Comparison of ENCODE assay signal across 19 cellular contexts in the genomic region with DNA sequence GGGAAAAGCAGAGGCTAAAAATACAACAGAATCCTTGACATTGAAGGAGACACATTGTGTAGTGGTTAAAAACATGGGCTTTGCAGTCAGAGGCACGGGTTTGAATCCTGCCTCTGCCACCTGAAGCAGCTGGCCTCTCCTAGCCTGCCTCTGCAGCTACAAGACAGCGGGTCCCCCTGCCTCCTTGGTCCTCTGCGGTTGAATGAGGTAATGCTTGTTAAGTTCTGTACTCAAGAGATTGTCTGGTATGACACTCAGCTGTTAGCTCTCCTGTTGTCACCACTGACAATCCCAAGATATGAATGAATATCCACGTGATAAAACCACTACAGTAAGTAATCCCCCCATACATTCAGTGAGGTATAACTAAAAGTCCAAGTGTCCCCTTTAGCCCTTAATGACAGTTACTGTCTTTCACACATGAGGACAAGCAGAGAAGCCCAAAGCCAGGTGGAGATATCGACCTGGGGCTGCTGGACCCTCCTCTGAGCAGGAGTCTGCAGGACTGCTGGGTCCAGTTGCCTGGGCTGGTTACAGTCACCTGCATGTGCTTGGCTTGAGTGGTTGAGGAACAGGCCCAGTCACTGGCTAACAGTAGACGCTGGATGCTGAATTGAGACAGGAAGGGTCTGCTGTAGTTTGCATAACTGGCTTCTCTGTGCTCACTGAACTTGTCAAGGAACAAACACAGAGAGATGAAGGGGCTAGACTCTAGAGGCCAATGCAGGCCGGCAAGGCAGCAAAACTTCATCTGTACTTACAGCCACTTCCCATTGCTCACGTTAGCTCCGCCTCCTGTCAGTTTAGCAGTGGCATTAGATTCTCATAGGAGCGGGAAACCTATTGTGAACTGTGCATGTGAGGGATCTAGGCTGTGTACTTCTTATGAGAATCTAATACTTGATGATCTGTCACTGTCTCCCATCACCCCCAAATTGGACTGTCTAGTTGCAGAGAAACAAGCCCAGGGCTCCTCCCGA.
"Had no signal": no experiment of that assay in that cellular context is flagged by ENCODE, and none has a peak within 500 bp of the region (broad histone marks: within the 10 kb centered on the region; RNA-seq: fewer than 3 reads in every experiment).

No MANE protein-coding gene starts in this region.

- H3K36me3 ChIP-seq: adrenal gland, right atrium auricular region, transverse colon had no signal

- ATAC-seq: activated CD4-positive, alpha-beta T cell treated with anti-CD3 and anti-CD28 coated beads for 36 hours; activated T-cell treated with anti-CD3 and anti-CD28 coated beads, Interleukin-2, amount 50 U/mL, for 4 hours; left lobe of liver; mucosa of descending colon; naive thymus-derived CD8-positive, alpha-beta T cell had no signal

- H3K4me3 Mint-ChIP-seq: activated CD4-positive, alpha-beta memory T cell treated with anti-CD3 and anti-CD28 coated beads for 36 hours; activated CD4-positive, alpha-beta T cell treated with anti-CD3 and anti-CD28 coated beads for 36 hours; activated naive CD4-positive, alpha-beta T cell treated with anti-CD3 and anti-CD28 coated beads, Interleukin-2, amount 50 U/mL, for 24 hours; activated T-cell treated with anti-CD3 and anti-CD28 coated beads, Interleukin-2, amount 50 U/mL, for 4 hours; naive thymus-derived CD8-positive, alpha-beta T cell had no signal

- H3K27me3 Mint-ChIP-seq: activated CD4-positive, alpha-beta memory T cell treated with anti-CD3 and anti-CD28 coated beads for 36 hours; activated CD4-positive, alpha-beta T cell treated with anti-CD3 and anti-CD28 coated beads for 36 hours; activated naive CD4-positive, alpha-beta T cell treated with anti-CD3 and anti-CD28 coated beads, Interleukin-2, amount 50 U/mL, for 24 hours; naive thymus-derived CD8-positive, alpha-beta T cell had no signal

- DNase-seq: activated CD4-positive, alpha-beta memory T cell treated with anti-CD3 and anti-CD28 coated beads for 36 hours; activated CD4-positive, alpha-beta T cell treated with anti-CD3 and anti-CD28 coated beads for 36 hours; activated effector memory CD4-positive, alpha-beta T cell treated with Interleukin-2 at 50 U/mL for 16 hours; activated T-cell treated with anti-CD3 and anti-CD28 coated beads, Interleukin-2, amount 50 U/mL, for 4 hours; adrenal gland; dorsolateral prefrontal cortex; mammary epithelial cell; mucosa of descending colon; naive thymus-derived CD8-positive, alpha-beta T cell; nucleus accumbens; stimulated activated CD4-positive, alpha-beta T cell treated with anti-CD3 and anti-CD28 coated beads, Interleukin-15, amount 100 ng/mL, for 24 hours; stimulated activated CD4-positive, alpha-beta T cell treated with anti-CD3 and anti-CD28 coated beads, Interleukin-4, amount 100 ng/mL, for 1 hour; stimulated activated naive CD4-positive, alpha-beta T cell; substantia nigra; transverse colon had no signal

- H3K4me1 ChIP-seq: adrenal gland, transverse colon had no signal

- H3K36me3 Mint-ChIP-seq: activated CD4-positive, alpha-beta memory T cell treated with anti-CD3 and anti-CD28 coated beads for 36 hours; activated naive CD4-positive, alpha-beta T cell treated with anti-CD3 and anti-CD28 coated beads, Interleukin-2, amount 50 U/mL, for 24 hours had no signal

- H3K27ac Mint-ChIP-seq: activated CD4-positive, alpha-beta memory T cell treated with anti-CD3 and anti-CD28 coated beads for 36 hours; activated CD4-positive, alpha-beta T cell treated with anti-CD3 and anti-CD28 coated beads for 36 hours; activated naive CD4-positive, alpha-beta T cell treated with anti-CD3 and anti-CD28 coated beads, Interleukin-2, amount 50 U/mL, for 24 hours; naive thymus-derived CD8-positive, alpha-beta T cell had no signal

- H3K27me3 ChIP-seq: adrenal gland, dorsolateral prefrontal cortex, right atrium auricular region, transverse colon had no signal

- H3K9me3 ChIP-seq: adrenal gland, mucosa of descending colon, right atrium auricular region, transverse colon had no signal

- H3K9me3 Mint-ChIP-seq: activated CD4-positive, alpha-beta memory T cell treated with anti-CD3 and anti-CD28 coated beads for 36 hours; activated naive CD4-positive, alpha-beta T cell treated with anti-CD3 and anti-CD28 coated beads, Interleukin-2, amount 50 U/mL, for 24 hours; activated T-cell treated with anti-CD3 and anti-CD28 coated beads, Interleukin-2, amount 50 U/mL, for 4 hours; naive thymus-derived CD8-positive, alpha-beta T cell had no signal

- H3K27ac ChIP-seq: adrenal gland, dorsolateral prefrontal cortex, right atrium auricular region, skin epidermis, transverse colon had no signal

- H3K4me3 ChIP-seq: adrenal gland, dorsolateral prefrontal cortex, mucosa of descending colon, right atrium auricular region, skin epidermis, transverse colon had no signal
